ENCODE assay signal across 21 cellular contexts in the genomic region with DNA sequence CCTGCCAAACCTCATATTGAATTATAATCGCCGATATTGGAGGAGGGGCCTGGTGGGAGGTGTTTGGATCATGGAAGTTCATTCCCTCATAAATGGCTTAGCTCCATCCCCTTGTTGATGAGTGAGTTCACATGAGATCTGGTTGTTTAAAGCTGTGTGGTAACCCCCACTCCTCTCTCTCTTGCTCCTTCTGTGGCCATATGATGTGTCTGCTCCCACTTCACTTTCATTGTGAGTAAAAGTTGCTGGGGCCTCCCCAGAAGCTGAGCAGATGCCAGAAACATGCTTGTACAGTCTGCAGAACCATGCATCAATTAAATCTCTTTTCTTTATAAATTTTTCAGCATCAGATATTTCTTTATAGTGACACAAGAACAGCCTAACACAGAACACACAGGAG.
DNase-seq lines count a peak whose midpoint lies in the region; ATAC-seq, FAIRE-seq and TF ChIP-seq lines count a peak whose summit lies in the region.
"Had no signal": no experiment of that assay in that cellular context is flagged by ENCODE, and none has a peak within 500 bp of the region (broad histone marks: within the 10 kb centered on the region; RNA-seq: fewer than 3 reads in every experiment).

No MANE protein-coding gene starts in this region.

- H3K27ac Mint-ChIP-seq in astrocyte (ENCODE audit: unreplicated experiment) = peak overlapping the region; percentile 50
- H3K27ac Mint-ChIP-seq: endodermal cell; naive thymus-derived CD8-positive, alpha-beta T cell had no signal

- H3K27ac ChIP-seq in astrocyte (ENCODE audit: low read depth, low read length) (no peak overlapping the region), hepatocyte (no peak overlapping the region)
- H3K27ac ChIP-seq: skin epidermis had no signal

- H3K4me1 ChIP-seq in astrocyte (ENCODE audit: insufficient read depth, low read length) (peaks cover 9% of the 10 kb centered on the region), hepatocyte (ENCODE audit: insufficient read depth) (no peaks in the 10 kb centered on the region)

- no peaks in the 10 kb centered on the region for H3K9me3 ChIP-seq in astrocyte (ENCODE audit: insufficient read depth, low read depth, low read length)
- H3K9me3 ChIP-seq in hepatocyte (ENCODE audit: low read depth) = no peaks in the 10 kb centered on the region

- no peak for TF ChIP-seq CTCF in astrocyte (IDR thresholded peaks at IDR 0.05; ENCODE audit: insufficient read depth, low read depth, low read length)
- no peak for TF ChIP-seq CTCF in hepatocyte (IDR thresholded peaks at IDR 0.05; ENCODE audit: poor library complexity)

- H3K36me3 Mint-ChIP-seq in astrocyte (ENCODE audit: low read depth, unreplicated experiment) = no peaks in the 10 kb centered on the region
- H3K36me3 Mint-ChIP-seq: naive thymus-derived CD8-positive, alpha-beta T cell had no signal

- H4K20me1 ChIP-seq in astrocyte (ENCODE audit: insufficient read depth, low read length) (no peaks in the 10 kb centered on the region), hepatocyte (ENCODE audit: insufficient read depth, poor library complexity, severe bottlenecking) (no peaks in the 10 kb centered on the region)

- H3K4me3 ChIP-seq in astrocyte (ENCODE audit: insufficient read depth, low read depth, low read length) = no peak overlapping the region
- no peak overlapping the region for H3K4me3 ChIP-seq in hepatocyte
- H3K4me3 ChIP-seq: skin epidermis had no signal

- H3K4me3 Mint-ChIP-seq in astrocyte (ENCODE audit: unreplicated experiment) = no peak overlapping the region
- H3K4me3 Mint-ChIP-seq: endodermal cell; naive thymus-derived CD8-positive, alpha-beta T cell had no signal

- no peaks in the 10 kb centered on the region for H3K27me3 ChIP-seq in astrocyte (ENCODE audit: insufficient read depth, low read length)
- no peaks in the 10 kb centered on the region for H3K27me3 ChIP-seq in hepatocyte

- H3K9me2 ChIP-seq in hepatocyte (replicated peaks; ENCODE audit: insufficient read depth) = no peaks in the 10 kb centered on the region

- no peaks in the 10 kb centered on the region for H3K27me3 Mint-ChIP-seq in astrocyte (ENCODE audit: low read depth, unreplicated experiment)
- H3K27me3 Mint-ChIP-seq: naive thymus-derived CD8-positive, alpha-beta T cell had no signal

- FAIRE-seq in astrocyte (lab: Jason Lieb, UNC) = no peak
- FAIRE-seq: HepG2 had no signal

- WGBS in hepatocyte (ENCODE audit: low lambda C conversion rate, missing lambda C conversion rate) = 92% methylated on average over 2 of the region's 2 CpGs

- DNase-seq in astrocyte (ENCODE audit: low read depth) = no peak
- no peak for DNase-seq in OCI-M2 (lab: John Stamatoyannopoulos, UW; ENCODE audit: unreplicated experiment)
- DNase-seq in kidney glomerular epithelial cell (lab: John Stamatoyannopoulos, UW) = no peak
- no peak for DNase-seq in hepatocyte (ENCODE audit: low spot score)
- DNase-seq in EL = no peak
- DNase-seq: activated CD4-positive, CD25-positive, alpha-beta regulatory T cell treated with anti-CD3 and anti-CD28 coated beads, Interleukin-2, amount 50 U/mL, for 72 hours; activated effector memory CD4-positive, alpha-beta T cell treated with Interleukin-2 at 50 U/mL for 16 hours; amniotic stem cell; cerebellar nuclear complex; DMS79 treated with DMSO at 0.1 percent for 48 hours; endodermal cell; head of caudate nucleus; mammary epithelial cell; naive thymus-derived CD8-positive, alpha-beta T cell; NCI-H2029; NCI-H510A had no signal

- no peak overlapping the region for H2AFZ ChIP-seq in astrocyte (ENCODE audit: low read depth, low read length)
- no peak overlapping the region for H2AFZ ChIP-seq in hepatocyte

- H3K4me1 Mint-ChIP-seq in astrocyte (ENCODE audit: low read depth, unreplicated experiment) = peaks cover 20% of the 10 kb centered on the region
- H3K4me1 Mint-ChIP-seq: endodermal cell; naive thymus-derived CD8-positive, alpha-beta T cell had no signal

- ATAC-seq in GM18520 (IDR thresholded peaks at IDR 0.05; ENCODE audit: unreplicated experiment) (peak; percentile 34), GM21786 (IDR thresholded peaks at IDR 0.05; ENCODE audit: unreplicated experiment) (peak; percentile 64), HG03342 (IDR thresholded peaks at IDR 0.05; ENCODE audit: unreplicated experiment) (peak; percentile 79)
- ATAC-seq: HepG2; naive thymus-derived CD8-positive, alpha-beta T cell had no signal

- no peak overlapping the region for H3K9ac ChIP-seq in astrocyte (ENCODE audit: low read length)

- H3K4me2 ChIP-seq in astrocyte (ENCODE audit: low read length) = no peak overlapping the region
- H3K4me2 ChIP-seq in hepatocyte = no peak overlapping the region

- no peaks in the 10 kb centered on the region for H3K36me3 ChIP-seq in astrocyte (ENCODE audit: insufficient read depth, low read length)
- no peaks in the 10 kb centered on the region for H3K36me3 ChIP-seq in hepatocyte (replicated peaks; ENCODE audit: insufficient read depth, low read depth)

- H3K79me2 ChIP-seq in astrocyte (ENCODE audit: insufficient read depth, low read length) (no peaks in the 10 kb centered on the region), hepatocyte (no peaks in the 10 kb centered on the region)

- no peaks in the 10 kb centered on the region for H3K9me3 Mint-ChIP-seq in astrocyte (ENCODE audit: unreplicated experiment)
- H3K9me3 Mint-ChIP-seq: endodermal cell had no signal
